In the genomic region with DNA sequence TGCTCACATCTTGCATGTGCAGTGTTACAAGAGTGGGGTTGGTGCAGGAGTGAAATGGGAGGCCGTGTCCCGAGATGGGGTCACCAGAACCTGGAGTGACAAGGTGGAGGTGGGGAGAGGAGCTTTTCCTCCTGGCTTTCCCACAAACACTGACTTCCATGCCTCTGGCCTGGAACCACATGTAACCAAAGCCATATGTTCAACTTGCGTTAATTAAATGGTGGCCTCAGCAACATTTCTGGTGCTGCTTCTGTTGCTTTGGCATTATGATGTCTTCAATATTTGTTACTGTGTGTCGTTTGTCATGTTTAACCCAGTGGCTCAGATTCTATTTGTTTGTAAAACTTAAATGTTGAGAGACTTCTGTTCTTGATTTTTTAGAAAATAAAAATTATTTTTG, we compare ENCODE assay signal across 24 cellular contexts.
"Had no signal": no experiment of that assay in that cellular context is flagged by ENCODE, and none has a peak within 500 bp of the region (broad histone marks: within the 10 kb centered on the region; RNA-seq: fewer than 3 reads in every experiment).

No MANE protein-coding gene starts in this region.

- H3K4me1 ChIP-seq: neural progenitor cell had no signal

- H3K4me3 Mint-ChIP-seq: activated naive CD4-positive, alpha-beta T cell treated with anti-CD3 and anti-CD28 coated beads, Interleukin-2, amount 10 ng/mL, durations not matched to agents 7 days and 5 days; effector memory CD8-positive, alpha-beta T cell; naive thymus-derived CD4-positive, alpha-beta T cell; neural progenitor cell; stimulated activated naive CD8-positive, alpha-beta T cell treated with anti-CD3 and anti-CD28 coated beads, Interleukin-15, Interleukin-2, amounts not matched to agents 100 ng/mL and 50 ng/mL, for 24 hours; T-helper 1 cell treated with Interleukin-12 subunit alpha and Interleukin-12 subunit beta and Interleukin-4 antibody, amounts not matched to agents 30 μg/mL and 1 μg/mL, for 36 hours had no signal

- H3K27ac Mint-ChIP-seq: activated naive CD4-positive, alpha-beta T cell treated with anti-CD3 and anti-CD28 coated beads, Interleukin-2, amount 10 ng/mL, durations not matched to agents 7 days and 5 days; neural progenitor cell; stimulated activated naive CD8-positive, alpha-beta T cell treated with anti-CD3 and anti-CD28 coated beads, Interleukin-15, Interleukin-2, amounts not matched to agents 100 ng/mL and 50 ng/mL, for 24 hours; T-helper 1 cell treated with Interleukin-12 subunit alpha and Interleukin-12 subunit beta and Interleukin-4 antibody, amounts not matched to agents 30 μg/mL and 1 μg/mL, for 36 hours had no signal

- H3K4me3 ChIP-seq: adrenal gland, ascending aorta, left lung, lung, neural progenitor cell, sigmoid colon, tibial nerve, vagina had no signal

- H2AFZ ChIP-seq: neural progenitor cell had no signal

- H3K9me3 ChIP-seq: adrenal gland, ascending aorta, left lung, sigmoid colon, tibial nerve, vagina had no signal

- DNase-seq: activated CD4-positive, alpha-beta T cell treated with anti-CD3 and anti-CD28 coated beads for 4 hours; activated CD4-positive, alpha-beta T cell treated with anti-CD3 and anti-CD28 coated beads, Interleukin-2, amount 50 U/mL, for 48 hours; activated CD4-positive, CD25-positive, alpha-beta regulatory T cell; activated effector memory CD4-positive, alpha-beta T cell treated with Interleukin-2 at 50 U/mL for 16 hours; activated naive CD4-positive, alpha-beta T cell treated with anti-CD3 and anti-CD28 coated beads, Interleukin-2, amount 10 ng/mL, durations not matched to agents 7 days and 5 days; activated T-cell treated with anti-CD3 and anti-CD28 coated beads, Interleukin-2, amount 50 U/mL, for 48 hours; adrenal gland; central memory CD4-positive, alpha-beta T cell; effector memory CD8-positive, alpha-beta T cell; hippocampal formation; kidney glomerular epithelial cell; left lung; naive thymus-derived CD4-positive, alpha-beta T cell; sigmoid colon; stimulated activated CD4-positive, alpha-beta T cell treated with anti-CD3 and anti-CD28 coated beads, Interleukin-4, amount 100 ng/mL, for 1 hour; substantia nigra; T1000 had no signal

- H3K9ac ChIP-seq: neural progenitor cell had no signal

- H3K36me3 ChIP-seq: adrenal gland, ascending aorta, left lung, neural progenitor cell, sigmoid colon, tibial nerve, vagina had no signal

- H3K27ac ChIP-seq: adrenal gland, ascending aorta, left lung, neural progenitor cell, sigmoid colon, tibial nerve, vagina had no signal

- H3K9me3 Mint-ChIP-seq: activated naive CD4-positive, alpha-beta T cell treated with anti-CD3 and anti-CD28 coated beads, Interleukin-2, amount 10 ng/mL, durations not matched to agents 7 days and 5 days; effector memory CD8-positive, alpha-beta T cell; stimulated activated naive CD8-positive, alpha-beta T cell treated with anti-CD3 and anti-CD28 coated beads, Interleukin-15, Interleukin-2, amounts not matched to agents 100 ng/mL and 50 ng/mL, for 24 hours; T-helper 1 cell treated with Interleukin-12 subunit alpha and Interleukin-12 subunit beta and Interleukin-4 antibody, amounts not matched to agents 30 μg/mL and 1 μg/mL, for 36 hours had no signal

- H3K27me3 Mint-ChIP-seq: activated naive CD4-positive, alpha-beta T cell treated with anti-CD3 and anti-CD28 coated beads, Interleukin-2, amount 10 ng/mL, durations not matched to agents 7 days and 5 days; effector memory CD8-positive, alpha-beta T cell; naive thymus-derived CD4-positive, alpha-beta T cell; stimulated activated naive CD8-positive, alpha-beta T cell treated with anti-CD3 and anti-CD28 coated beads, Interleukin-15, Interleukin-2, amounts not matched to agents 100 ng/mL and 50 ng/mL, for 24 hours had no signal

- ATAC-seq: effector memory CD8-positive, alpha-beta T cell; left lung; naive thymus-derived CD4-positive, alpha-beta T cell had no signal

- H3K4me2 ChIP-seq: neural progenitor cell had no signal

- H3K27me3 ChIP-seq: adrenal gland, ascending aorta, sigmoid colon, tibial nerve, vagina had no signal
